ENCODE assay signal across 2 cellular contexts in the genomic region with DNA sequence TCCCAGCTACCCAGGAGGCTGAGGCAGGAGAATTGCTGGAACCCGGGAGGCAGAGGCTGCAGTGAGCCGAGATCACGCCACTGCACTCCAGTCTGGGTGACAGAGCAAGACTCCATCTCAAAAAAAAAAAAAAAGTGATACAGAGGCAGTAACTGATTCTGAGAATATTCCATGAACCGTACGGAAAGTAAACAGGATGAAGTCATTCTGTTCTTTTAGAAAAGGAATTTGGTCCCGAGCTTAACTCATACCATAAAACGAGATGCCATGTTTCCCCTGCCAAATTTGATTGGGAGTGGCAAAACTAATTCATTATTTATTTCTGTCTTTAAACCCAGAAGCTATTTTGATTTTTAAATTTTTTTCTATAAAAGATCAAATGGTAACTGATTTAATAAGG. TPM values are rescaled to one million over a fixed set of nuclear protein-coding genes. Genes with fewer than 3 reads are reported as not detected.
"Had no signal": no experiment of that assay in that cellular context is flagged by ENCODE, and none has a peak within 500 bp of the region (broad histone marks: within the 10 kb centered on the region; RNA-seq: fewer than 3 reads in every experiment).

No MANE protein-coding gene starts in this region.

RNA-seq across cellular contexts. Expression of gene GATM, which starts 11.1 kb away (rescaled TPM):
- total RNA-seq: GM23248, HT1080 had no signal
- polyA plus RNA-seq: GM23248 had no signal
